ENCODE assay signal across 1 cellular context in genomic region chr9:109520475-109521132, GRCh38.
TF ChIP-seq lines count a peak whose summit lies in the region.

No MANE protein-coding gene starts in this region.

TF ChIP-seq in Ishikawa, 13 proteins besides CTCF, POLR2A, EP300 and RAD21 (continued from another document):
- TF ChIP-seq REST (IDR thresholded peaks at IDR 0.05; ENCODE audit: low read depth) (no peak), TCF12 (IDR thresholded peaks at IDR 0.05; ENCODE audit: low read depth) (no peak), ZBTB7A (IDR thresholded peaks at IDR 0.05; ENCODE audit: low read depth) (no peak), FOXM1 (IDR thresholded peaks at IDR 0.05; ENCODE audit: borderline replicate concordance, low read depth) (no peak), USF1 (IDR thresholded peaks at IDR 0.05) (no peak), MAX (IDR thresholded peaks at IDR 0.05) (no peak), TEAD4 (IDR thresholded peaks at IDR 0.05) (no peak), CREB1 (IDR thresholded peaks at IDR 0.05; ENCODE audit: low read depth) (no peak), NFIC (IDR thresholded peaks at IDR 0.05) (no peak), YY1 (IDR thresholded peaks at IDR 0.05; ENCODE audit: low read depth) (no peak)
